In genomic region chr17:37743875-37744632, GRCh38 we compare ENCODE assay signal across 1 cellular context.
TF ChIP-seq lines count a peak whose summit lies in the region.

No MANE protein-coding gene starts in this region.

TF ChIP-seq in A549, 52 proteins besides CTCF, POLR2A, EP300 and RAD21 (continued from another document):
- TF ChIP-seq BHLHE40 (IDR thresholded peaks at IDR 0.05; ENCODE audit: low read depth, low read length) (no peak), HMGXB4 (CRISPR knock-in tag; IDR thresholded peaks at IDR 0.05; ENCODE audit: borderline replicate concordance) (peak; percentile 10; the same call in 1 of the 2 replicates), SREBF2 (IDR thresholded peaks at IDR 0.05) (no peak), USF2 (IDR thresholded peaks at IDR 0.05) (no peak), JUN (IDR thresholded peaks at IDR 0.05) (peak in 1 of 2 experiments; percentile 9; a peak in 3 of 5 replicates), CHD2 (IDR thresholded peaks at IDR 0.05; ENCODE audit: low read length, partially characterized antibody) (no peak), BCL3 (IDR thresholded peaks at IDR 0.05) (no peak), EHMT2 (IDR thresholded peaks at IDR 0.05; ENCODE audit: low read depth) (no peak), ZFP36 (IDR thresholded peaks at IDR 0.05; ENCODE audit: borderline replicate concordance, partially characterized antibody) (no peak), ZNF302 (CRISPR knock-in tag; IDR thresholded peaks at IDR 0.05) (no peak), CBX8 (IDR thresholded peaks at IDR 0.05) (no peak), FOSB (CRISPR knock-in tag; IDR thresholded peaks at IDR 0.05) (no peak), GATA3 (IDR thresholded peaks at IDR 0.05; ENCODE audit: borderline replicate concordance) (no peak; the same call in 1 of the 2 replicates), HOXB13 (CRISPR knock-in tag; IDR thresholded peaks at IDR 0.05; ENCODE audit: low read depth) (no peak), TFCP2L1 (CRISPR knock-in tag; IDR thresholded peaks at IDR 0.05) (no peak), CHD4 (IDR thresholded peaks at IDR 0.05; ENCODE audit: borderline replicate concordance) (no peak), SMC3 (IDR thresholded peaks at IDR 0.05) (peak; percentile 47; the same call in 2 of the 3 replicates), FOSL2 (IDR thresholded peaks at IDR 0.05) (no peak), FOSL2 (CRISPR knock-in tag; IDR thresholded peaks at IDR 0.05) (no peak), HOXB5 (CRISPR knock-in tag; IDR thresholded peaks at IDR 0.05) (no peak), ATOH8 (CRISPR knock-in tag; IDR thresholded peaks at IDR 0.05; ENCODE audit: low read depth) (0 out of 2 replicates have a peak, but pooled peaks have one; percentile 29), E2F6 (IDR thresholded peaks at IDR 0.05; ENCODE audit: borderline replicate concordance, low read depth) (peak; percentile 79), RNF2 (IDR thresholded peaks at IDR 0.05; ENCODE audit: borderline replicate concordance, low read depth) (peak; percentile 68; the same call in 1 of the 2 replicates), PHF8 (IDR thresholded peaks at IDR 0.05; ENCODE audit: borderline replicate concordance, low read depth) (peak; percentile 42), RCOR1 (IDR thresholded peaks at IDR 0.05; ENCODE audit: low read depth, low read length) (no peak), HDAC2 (IDR thresholded peaks at IDR 0.05) (peak; percentile 82; the same call in 1 of the 2 replicates), NFE2L2 (conservative IDR thresholded peaks at IDR 0.05; ENCODE audit: low read length) (no peak), RARB (CRISPR knock-in tag; IDR thresholded peaks at IDR 0.05) (no peak), ESRRA (IDR thresholded peaks at IDR 0.05; ENCODE audit: borderline replicate concordance, low read length) (no peak), NR3C1 (IDR thresholded peaks at IDR 0.05) (no peak), NPAS2 (CRISPR knock-in tag; IDR thresholded peaks at IDR 0.05; ENCODE audit: borderline replicate concordance) (no peak), ELK1 (IDR thresholded peaks at IDR 0.05; ENCODE audit: low read depth, low read length) (no peak), HES2 (IDR thresholded peaks at IDR 0.05) (no peak), PBX3 (IDR thresholded peaks at IDR 0.05) (no peak), KDM5A (IDR thresholded peaks at IDR 0.05) (0 out of 2 replicates have a peak, but pooled peaks have one; percentile 19), RFX5 (IDR thresholded peaks at IDR 0.05) (no peak), KDM1A (IDR thresholded peaks at IDR 0.05; ENCODE audit: low read depth) (no peak), MAZ (IDR thresholded peaks at IDR 0.05; ENCODE audit: borderline replicate concordance, low read depth, low read length) (no peak), CBX2 (IDR thresholded peaks at IDR 0.05; ENCODE audit: borderline replicate concordance, low read depth) (no peak), MAFK (IDR thresholded peaks at IDR 0.05; ENCODE audit: partially characterized antibody) (no peak), MAX (IDR thresholded peaks at IDR 0.05) (peak; percentile 70), FOXS1 (CRISPR knock-in tag; IDR thresholded peaks at IDR 0.05) (no peak), MYC (IDR thresholded peaks at IDR 0.05; ENCODE audit: borderline replicate concordance, low read length) (no peak; the same call in 1 of the 2 replicates), ZC3H11A (IDR thresholded peaks at IDR 0.05) (no peak), HEYL (CRISPR knock-in tag; IDR thresholded peaks at IDR 0.05) (no peak), ZSCAN20 (CRISPR knock-in tag; IDR thresholded peaks at IDR 0.05) (no peak), JUNB (IDR thresholded peaks at IDR 0.05) (no peak)
